Comparison of ENCODE assay signal across 1 cellular context in the genomic region with DNA sequence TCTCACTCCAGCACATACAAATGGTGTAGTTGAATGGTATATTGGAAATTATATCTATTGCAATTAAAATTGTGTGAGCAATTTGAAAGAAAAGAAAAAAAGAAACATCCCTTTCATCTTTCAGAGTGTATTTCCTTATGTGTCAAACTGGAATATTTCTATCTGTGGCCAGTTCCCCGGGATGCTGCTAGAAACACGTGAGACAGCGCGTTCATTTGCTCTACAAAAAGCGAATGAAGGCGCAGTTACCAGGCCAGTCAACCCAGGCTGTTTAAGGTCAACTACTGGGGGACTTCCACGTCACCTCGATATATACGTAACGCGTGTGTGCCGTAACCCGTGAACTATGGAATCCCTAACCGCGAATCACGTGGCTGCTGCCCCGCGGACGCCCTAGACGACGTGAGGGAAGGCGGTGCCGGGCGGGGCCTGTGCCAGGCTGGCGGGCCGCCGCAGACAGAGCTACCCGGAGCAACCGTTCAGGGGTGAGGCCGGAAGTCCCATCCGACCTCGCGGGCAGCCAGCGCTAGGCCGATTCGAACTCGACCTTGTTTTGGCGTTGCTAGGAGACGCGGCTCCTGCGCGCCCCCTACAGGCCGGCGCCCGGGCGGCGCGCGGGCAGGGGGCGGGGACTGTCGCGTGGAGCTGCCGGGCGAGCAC.
TF ChIP-seq lines count a peak whose summit lies in the region.

No MANE protein-coding gene starts in this region.

TF ChIP-seq in HepG2, 621 proteins besides CTCF, POLR2A, EP300 and RAD21 (continued from another document and continues in another):
- TF ChIP-seq ARID2 (CRISPR knock-in tag; IDR thresholded peaks at IDR 0.05; ENCODE audit: borderline replicate concordance) (no peak), MEF2D (CRISPR knock-in tag; IDR thresholded peaks at IDR 0.05) (0 out of 2 replicates have a peak, but pooled peaks have one; percentile 18), ZNF234 (CRISPR knock-in tag; conservative IDR thresholded peaks at IDR 0.05) (no peak), RBM39 (IDR thresholded peaks at IDR 0.05; ENCODE audit: low read depth, low read length, poor library complexity, severe bottlenecking) (no peak), ZNF232 (CRISPR knock-in tag; IDR thresholded peaks at IDR 0.05; ENCODE audit: borderline replicate concordance) (no peak), SALL2 (CRISPR knock-in tag; IDR thresholded peaks at IDR 0.05) (0 out of 2 replicates have a peak, but pooled peaks have one; percentile 60), NBN (conservative IDR thresholded peaks at IDR 0.05) (no peak), ZNF737 (CRISPR knock-in tag; IDR thresholded peaks at IDR 0.05; ENCODE audit: borderline replicate concordance) (no peak), ZBTB8A (CRISPR knock-in tag; IDR thresholded peaks at IDR 0.05; ENCODE audit: borderline replicate concordance, low read depth) (no peak), NCOA2 (CRISPR knock-in tag; IDR thresholded peaks at IDR 0.05) (no peak; the same call in 1 of the 2 replicates), ZNF891 (CRISPR knock-in tag; IDR thresholded peaks at IDR 0.05) (0 out of 2 replicates have a peak, but pooled peaks have one; percentile 7), CCDC6 (CRISPR knock-in tag; IDR thresholded peaks at IDR 0.05) (no peak; the same call in none of the 2 replicates), ZFY (CRISPR knock-in tag; IDR thresholded peaks at IDR 0.05) (peak; percentile 55), HNF4A (CRISPR knock-in tag; IDR thresholded peaks at IDR 0.05) (peak; percentile 12; the same call in 1 of the 2 replicates), HDAC1 (CRISPR knock-in tag; IDR thresholded peaks at IDR 0.05) (peak; percentile 56; the same call in 1 of the 2 replicates), ZSCAN29 (CRISPR knock-in tag; conservative IDR thresholded peaks at IDR 0.05) (0 out of 2 replicates have a peak, but pooled peaks have one; percentile 0), FIP1L1 (IDR thresholded peaks at IDR 0.05; ENCODE audit: borderline replicate concordance, insufficient read depth, low read depth, low read length) (no peak), ZNF460 (CRISPR knock-in tag; IDR thresholded peaks at IDR 0.05; ENCODE audit: borderline replicate concordance) (no peak), SIX4 (CRISPR knock-in tag; IDR thresholded peaks at IDR 0.05) (no peak), HCFC1 (IDR thresholded peaks at IDR 0.05; ENCODE audit: low read depth, low read length) (no peak), ZNF263 (CRISPR knock-in tag; IDR thresholded peaks at IDR 0.05) (peak; percentile 46; the same call in 1 of the 2 replicates), ZNF776 (CRISPR knock-in tag; IDR thresholded peaks at IDR 0.05) (no peak), ZNF772 (CRISPR knock-in tag; IDR thresholded peaks at IDR 0.05) (0 out of 2 replicates have a peak, but pooled peaks have one; percentile 11), ZNF296 (CRISPR knock-in tag; conservative IDR thresholded peaks at IDR 0.05) (no peak), HDAC2 (CRISPR knock-in tag; IDR thresholded peaks at IDR 0.05) (peak; percentile 64; the same call in 1 of the 2 replicates), TAF15 (IDR thresholded peaks at IDR 0.05; ENCODE audit: low read depth, low read length, poor library complexity, severe bottlenecking) (peak; percentile 62), FOXJ3 (CRISPR knock-in tag; IDR thresholded peaks at IDR 0.05; ENCODE audit: borderline replicate concordance) (peak; percentile 84; the same call in 1 of the 2 replicates), ZNF468 (CRISPR knock-in tag; IDR thresholded peaks at IDR 0.05) (peak; percentile 58; the same call in 1 of the 2 replicates), ZNF235 (CRISPR knock-in tag; IDR thresholded peaks at IDR 0.05; ENCODE audit: borderline replicate concordance) (no peak), HOXA3 (CRISPR knock-in tag; IDR thresholded peaks at IDR 0.05) (peak; percentile 84), RBFOX2 (IDR thresholded peaks at IDR 0.05; ENCODE audit: low read depth, low read length) (no peak), MXD4 (CRISPR knock-in tag; IDR thresholded peaks at IDR 0.05) (peak; percentile 75; the same call in 1 of the 2 replicates), SKI (IDR thresholded peaks at IDR 0.05; ENCODE audit: partially characterized antibody) (peak; percentile 80), PCBP2 (optimal IDR thresholded peaks at IDR 0.05; ENCODE audit: low read depth, low read length, poor library complexity, severe bottlenecking) (no peak), ZMYM4 (CRISPR knock-in tag; IDR thresholded peaks at IDR 0.05) (peak; percentile 98), TBL1XR1 (IDR thresholded peaks at IDR 0.05; ENCODE audit: borderline replicate concordance, low read length, partially characterized antibody) (peak; percentile 69), ZMYM2 (CRISPR knock-in tag; IDR thresholded peaks at IDR 0.05) (peak; percentile 89), MIER3 (CRISPR knock-in tag; IDR thresholded peaks at IDR 0.05; ENCODE audit: borderline replicate concordance) (no peak; the same call in 1 of the 2 replicates), CCAR2 (optimal IDR thresholded peaks at IDR 0.05; ENCODE audit: low read depth, low read length) (no peak), RFX3 (CRISPR knock-in tag; IDR thresholded peaks at IDR 0.05) (peak; percentile 91), DNMT1 (CRISPR knock-in tag; IDR thresholded peaks at IDR 0.05) (0 out of 2 replicates have a peak, but pooled peaks have one; percentile 66), CHCHD3 (CRISPR knock-in tag; IDR thresholded peaks at IDR 0.05) (0 out of 2 replicates have a peak, but pooled peaks have one; percentile 62), FOXO1 (CRISPR knock-in tag; IDR thresholded peaks at IDR 0.05) (peak; percentile 38; the same call in 1 of the 2 replicates), ELF3 (CRISPR knock-in tag; IDR thresholded peaks at IDR 0.05) (peak; percentile 37; the same call in 1 of the 2 replicates), SPEN (CRISPR knock-in tag; IDR thresholded peaks at IDR 0.05; ENCODE audit: low read depth) (peak; percentile 50; the same call in 1 of the 2 replicates)
- TF ChIP-seq, protein P1, sequence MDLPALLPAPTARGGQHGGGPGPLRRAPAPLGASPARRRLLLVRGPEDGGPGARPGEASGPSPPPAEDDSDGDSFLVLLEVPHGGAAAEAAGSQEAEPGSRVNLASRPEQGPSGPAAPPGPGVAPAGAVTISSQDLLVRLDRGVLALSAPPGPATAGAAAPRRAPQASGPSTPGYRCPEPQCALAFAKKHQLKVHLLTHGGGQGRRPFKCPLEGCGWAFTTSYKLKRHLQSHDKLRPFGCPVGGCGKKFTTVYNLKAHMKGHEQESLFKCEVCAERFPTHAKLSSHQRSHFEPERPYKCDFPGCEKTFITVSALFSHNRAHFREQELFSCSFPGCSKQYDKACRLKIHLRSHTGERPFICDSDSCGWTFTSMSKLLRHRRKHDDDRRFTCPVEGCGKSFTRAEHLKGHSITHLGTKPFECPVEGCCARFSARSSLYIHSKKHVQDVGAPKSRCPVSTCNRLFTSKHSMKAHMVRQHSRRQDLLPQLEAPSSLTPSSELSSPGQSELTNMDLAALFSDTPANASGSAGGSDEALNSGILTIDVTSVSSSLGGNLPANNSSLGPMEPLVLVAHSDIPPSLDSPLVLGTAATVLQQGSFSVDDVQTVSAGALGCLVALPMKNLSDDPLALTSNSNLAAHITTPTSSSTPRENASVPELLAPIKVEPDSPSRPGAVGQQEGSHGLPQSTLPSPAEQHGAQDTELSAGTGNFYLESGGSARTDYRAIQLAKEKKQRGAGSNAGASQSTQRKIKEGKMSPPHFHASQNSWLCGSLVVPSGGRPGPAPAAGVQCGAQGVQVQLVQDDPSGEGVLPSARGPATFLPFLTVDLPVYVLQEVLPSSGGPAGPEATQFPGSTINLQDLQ (CRISPR knock-in tag; IDR thresholded peaks at IDR 0.05), result no peak
- TF ChIP-seq, protein P2, sequence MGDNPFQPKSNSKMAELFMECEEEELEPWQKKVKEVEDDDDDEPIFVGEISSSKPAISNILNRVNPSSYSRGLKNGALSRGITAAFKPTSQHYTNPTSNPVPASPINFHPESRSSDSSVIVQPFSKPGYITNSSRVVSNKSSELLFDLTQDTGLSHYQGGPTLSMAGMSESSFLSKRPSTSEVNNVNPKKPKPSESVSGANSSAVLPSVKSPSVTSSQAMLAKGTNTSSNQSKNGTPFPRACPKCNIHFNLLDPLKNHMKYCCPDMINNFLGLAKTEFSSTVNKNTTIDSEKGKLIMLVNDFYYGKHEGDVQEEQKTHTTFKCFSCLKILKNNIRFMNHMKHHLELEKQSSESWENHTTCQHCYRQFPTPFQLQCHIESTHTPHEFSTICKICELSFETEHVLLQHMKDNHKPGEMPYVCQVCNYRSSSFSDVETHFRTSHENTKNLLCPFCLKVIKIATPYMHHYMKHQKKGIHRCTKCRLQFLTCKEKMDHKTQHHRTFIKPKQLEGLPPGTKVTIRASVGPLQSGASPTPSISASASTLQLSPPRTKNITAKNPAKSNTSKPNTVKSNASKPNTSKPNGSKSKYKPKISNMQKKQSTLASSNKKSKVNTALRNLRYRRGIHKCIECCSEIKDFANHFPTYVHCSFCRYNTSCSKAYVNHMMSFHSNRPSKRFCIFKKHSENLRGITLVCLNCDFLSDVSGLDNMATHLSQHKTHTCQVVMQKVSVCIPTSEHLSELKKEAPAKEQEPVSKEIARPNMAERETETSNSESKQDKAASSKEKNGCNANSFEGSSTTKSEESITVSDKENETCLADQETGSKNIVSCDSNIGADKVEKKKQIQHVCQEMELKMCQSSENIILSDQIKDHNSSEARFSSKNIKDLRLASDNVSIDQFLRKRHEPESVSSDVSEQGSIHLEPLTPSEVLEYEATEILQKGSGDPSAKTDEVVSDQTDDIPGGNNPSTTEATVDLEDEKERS (CRISPR knock-in tag; IDR thresholded peaks at IDR 0.05), result peak; percentile 79; the same call in 1 of the 2 replicates
- TF ChIP-seq, protein P3, sequence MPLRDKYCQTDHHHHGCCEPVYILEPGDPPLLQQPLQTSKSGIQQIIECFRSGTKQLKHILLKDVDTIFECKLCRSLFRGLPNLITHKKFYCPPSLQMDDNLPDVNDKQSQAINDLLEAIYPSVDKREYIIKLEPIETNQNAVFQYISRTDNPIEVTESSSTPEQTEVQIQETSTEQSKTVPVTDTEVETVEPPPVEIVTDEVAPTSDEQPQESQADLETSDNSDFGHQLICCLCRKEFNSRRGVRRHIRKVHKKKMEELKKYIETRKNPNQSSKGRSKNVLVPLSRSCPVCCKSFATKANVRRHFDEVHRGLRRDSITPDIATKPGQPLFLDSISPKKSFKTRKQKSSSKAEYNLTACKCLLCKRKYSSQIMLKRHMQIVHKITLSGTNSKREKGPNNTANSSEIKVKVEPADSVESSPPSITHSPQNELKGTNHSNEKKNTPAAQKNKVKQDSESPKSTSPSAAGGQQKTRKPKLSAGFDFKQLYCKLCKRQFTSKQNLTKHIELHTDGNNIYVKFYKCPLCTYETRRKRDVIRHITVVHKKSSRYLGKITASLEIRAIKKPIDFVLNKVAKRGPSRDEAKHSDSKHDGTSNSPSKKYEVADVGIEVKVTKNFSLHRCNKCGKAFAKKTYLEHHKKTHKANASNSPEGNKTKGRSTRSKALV (CRISPR knock-in tag; IDR thresholded peaks at IDR 0.05), result 0 out of 2 replicates have a peak, but pooled peaks have one; percentile 17
- TF ChIP-seq, protein P4, sequence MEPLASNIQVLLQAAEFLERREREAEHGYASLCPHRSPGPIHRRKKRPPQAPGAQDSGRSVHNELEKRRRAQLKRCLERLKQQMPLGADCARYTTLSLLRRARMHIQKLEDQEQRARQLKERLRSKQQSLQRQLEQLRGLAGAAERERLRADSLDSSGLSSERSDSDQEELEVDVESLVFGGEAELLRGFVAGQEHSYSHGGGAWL (CRISPR knock-in tag; IDR thresholded peaks at IDR 0.05), result no peak
- TF ChIP-seq, protein P5, sequence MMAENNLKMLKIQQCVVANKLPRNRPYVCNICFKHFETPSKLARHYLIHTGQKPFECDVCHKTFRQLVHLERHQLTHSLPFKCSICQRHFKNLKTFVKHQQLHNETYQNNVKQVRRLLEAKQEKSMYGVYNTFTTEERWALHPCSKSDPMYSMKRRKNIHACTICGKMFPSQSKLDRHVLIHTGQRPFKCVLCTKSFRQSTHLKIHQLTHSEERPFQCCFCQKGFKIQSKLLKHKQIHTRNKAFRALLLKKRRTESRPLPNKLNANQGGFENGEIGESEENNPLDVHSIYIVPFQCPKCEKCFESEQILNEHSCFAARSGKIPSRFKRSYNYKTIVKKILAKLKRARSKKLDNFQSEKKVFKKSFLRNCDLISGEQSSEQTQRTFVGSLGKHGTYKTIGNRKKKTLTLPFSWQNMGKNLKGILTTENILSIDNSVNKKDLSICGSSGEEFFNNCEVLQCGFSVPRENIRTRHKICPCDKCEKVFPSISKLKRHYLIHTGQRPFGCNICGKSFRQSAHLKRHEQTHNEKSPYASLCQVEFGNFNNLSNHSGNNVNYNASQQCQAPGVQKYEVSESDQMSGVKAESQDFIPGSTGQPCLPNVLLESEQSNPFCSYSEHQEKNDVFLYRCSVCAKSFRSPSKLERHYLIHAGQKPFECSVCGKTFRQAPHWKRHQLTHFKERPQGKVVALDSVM (CRISPR knock-in tag; IDR thresholded peaks at IDR 0.05), result 0 out of 2 replicates have a peak, but pooled peaks have one; percentile 3
- TF ChIP-seq, protein P6, sequence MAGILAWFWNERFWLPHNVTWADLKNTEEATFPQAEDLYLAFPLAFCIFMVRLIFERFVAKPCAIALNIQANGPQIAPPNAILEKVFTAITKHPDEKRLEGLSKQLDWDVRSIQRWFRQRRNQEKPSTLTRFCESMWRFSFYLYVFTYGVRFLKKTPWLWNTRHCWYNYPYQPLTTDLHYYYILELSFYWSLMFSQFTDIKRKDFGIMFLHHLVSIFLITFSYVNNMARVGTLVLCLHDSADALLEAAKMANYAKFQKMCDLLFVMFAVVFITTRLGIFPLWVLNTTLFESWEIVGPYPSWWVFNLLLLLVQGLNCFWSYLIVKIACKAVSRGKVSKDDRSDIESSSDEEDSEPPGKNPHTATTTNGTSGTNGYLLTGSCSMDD (CRISPR knock-in tag; IDR thresholded peaks at IDR 0.05), result 0 out of 2 replicates have a peak, but pooled peaks have one; percentile 48
- TF ChIP-seq, protein P7, sequence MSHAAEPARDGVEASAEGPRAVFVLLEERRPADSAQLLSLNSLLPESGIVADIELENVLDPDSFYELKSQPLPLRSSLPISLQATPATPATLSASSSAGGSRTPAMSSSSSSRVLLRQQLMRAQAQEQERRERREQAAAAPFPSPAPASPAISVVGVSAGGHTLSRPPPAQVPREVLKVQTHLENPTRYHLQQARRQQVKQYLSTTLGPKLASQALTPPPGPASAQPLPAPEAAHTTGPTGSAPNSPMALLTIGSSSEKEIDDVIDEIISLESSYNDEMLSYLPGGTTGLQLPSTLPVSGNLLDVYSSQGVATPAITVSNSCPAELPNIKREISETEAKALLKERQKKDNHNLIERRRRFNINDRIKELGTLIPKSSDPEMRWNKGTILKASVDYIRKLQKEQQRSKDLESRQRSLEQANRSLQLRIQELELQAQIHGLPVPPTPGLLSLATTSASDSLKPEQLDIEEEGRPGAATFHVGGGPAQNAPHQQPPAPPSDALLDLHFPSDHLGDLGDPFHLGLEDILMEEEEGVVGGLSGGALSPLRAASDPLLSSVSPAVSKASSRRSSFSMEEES (CRISPR knock-in tag; IDR thresholded peaks at IDR 0.05), result no peak
- TF ChIP-seq, protein P8, sequence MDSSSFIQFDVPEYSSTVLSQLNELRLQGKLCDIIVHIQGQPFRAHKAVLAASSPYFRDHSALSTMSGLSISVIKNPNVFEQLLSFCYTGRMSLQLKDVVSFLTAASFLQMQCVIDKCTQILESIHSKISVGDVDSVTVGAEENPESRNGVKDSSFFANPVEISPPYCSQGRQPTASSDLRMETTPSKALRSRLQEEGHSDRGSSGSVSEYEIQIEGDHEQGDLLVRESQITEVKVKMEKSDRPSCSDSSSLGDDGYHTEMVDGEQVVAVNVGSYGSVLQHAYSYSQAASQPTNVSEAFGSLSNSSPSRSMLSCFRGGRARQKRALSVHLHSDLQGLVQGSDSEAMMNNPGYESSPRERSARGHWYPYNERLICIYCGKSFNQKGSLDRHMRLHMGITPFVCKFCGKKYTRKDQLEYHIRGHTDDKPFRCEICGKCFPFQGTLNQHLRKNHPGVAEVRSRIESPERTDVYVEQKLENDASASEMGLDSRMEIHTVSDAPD (CRISPR knock-in tag; IDR thresholded peaks at IDR 0.05), result peak; percentile 25; the same call in 1 of the 2 replicates
